In genomic region chr1:179296831-179297377, GRCh38 we compare ENCODE assay signal across 15 cellular contexts. TPM values are rescaled to one million over a fixed set of nuclear protein-coding genes. Genes with fewer than 3 reads are reported as not detected.
A peak's percentile ranks its signal among the peaks of the same experiment; 100 is the strongest.
DNase-seq lines count a peak whose midpoint lies in the region; ATAC-seq and TF ChIP-seq lines count a peak whose summit lies in the region.
"Had no signal": no experiment of that assay in that cellular context is flagged by ENCODE, and none has a peak within 500 bp of the region (broad histone marks: within the 10 kb centered on the region; RNA-seq: fewer than 3 reads in every experiment).

No MANE protein-coding gene starts in this region.

- POLR2A ChIA-PET in naive thymus-derived CD8-positive, alpha-beta T cell (lab: Charles Lee), result interaction anchor here (1.2 to 1.5 kb wide), 2 partner anchors 214 to 585 kb away, joined by 3 read pairs; partner anchors contain the start of gene TOR1AIP1

- peaks cover 30% of the 10 kb centered on the region for H3K4me1 ChIP-seq in Karpas-422 (ENCODE audit: low read length)

- H2AFZ ChIP-seq in Karpas-422 (ENCODE audit: low read length), result no peak overlapping the region
- H2AFZ ChIP-seq: PC-9 had no signal

- no peak for ATAC-seq in activated T-helper 17 cell treated with anti-CD3 and anti-CD28 coated beads, Interleukin-2, amount 50 U/mL, for 72 hours (replicated peaks)
- ATAC-seq in naive thymus-derived CD8-positive, alpha-beta T cell, result no peak
- ATAC-seq: esophagus mucosa, left lung had no signal

- H3K36me3 Mint-ChIP-seq in T-helper 1 cell treated with Interleukin-12 subunit alpha and Interleukin-12 subunit beta and Interleukin-4 antibody, amounts not matched to agents 30 μg/mL and 1 μg/mL, for 36 hours (ENCODE audit: low read depth), result peaks cover 17% of the 10 kb centered on the region
- H3K36me3 Mint-ChIP-seq in activated T-helper 17 cell treated with anti-CD3 and anti-CD28 coated beads, Interleukin-2, amount 50 U/mL, for 72 hours (ENCODE audit: low read depth), result peaks cover 38% of the 10 kb centered on the region
- peaks cover 0 to 12% (median 2%) of the 10 kb centered on the region in 3 donors for H3K36me3 Mint-ChIP-seq in naive thymus-derived CD8-positive, alpha-beta T cell
- no peaks in the 10 kb centered on the region for H3K36me3 Mint-ChIP-seq in chondrocyte (ENCODE audit: low read depth)

- H3K27ac Mint-ChIP-seq in T-helper 1 cell treated with Interleukin-12 subunit alpha and Interleukin-12 subunit beta and Interleukin-4 antibody, amounts not matched to agents 30 μg/mL and 1 μg/mL, for 36 hours, result peak overlapping the region; percentile 10
- H3K27ac Mint-ChIP-seq in activated T-helper 17 cell treated with anti-CD3 and anti-CD28 coated beads, Interleukin-2, amount 50 U/mL, for 72 hours, result peak overlapping the region; percentile 11
- H3K27ac Mint-ChIP-seq in naive thymus-derived CD8-positive, alpha-beta T cell, result peak overlapping the region; percentile 60 to 92 (median 77)
- H3K27ac Mint-ChIP-seq in chondrocyte (ENCODE audit: unreplicated experiment), result no peak overlapping the region

- no peaks in the 10 kb centered on the region for H3K27me3 Mint-ChIP-seq in T-helper 1 cell treated with Interleukin-12 subunit alpha and Interleukin-12 subunit beta and Interleukin-4 antibody, amounts not matched to agents 30 μg/mL and 1 μg/mL, for 36 hours (ENCODE audit: low read depth)
- no peaks in the 10 kb centered on the region for H3K27me3 Mint-ChIP-seq in activated T-helper 17 cell treated with anti-CD3 and anti-CD28 coated beads, Interleukin-2, amount 50 U/mL, for 72 hours
- no peaks in the 10 kb centered on the region for H3K27me3 Mint-ChIP-seq in naive thymus-derived CD8-positive, alpha-beta T cell
- no peaks in the 10 kb centered on the region for H3K27me3 Mint-ChIP-seq in chondrocyte (ENCODE audit: low read depth)

- H3K9me2 ChIP-seq in Karpas-422 (replicated peaks; ENCODE audit: insufficient read depth, low read length), result no peaks in the 10 kb centered on the region

- H3K9me3 ChIP-seq in Karpas-422 (ENCODE audit: low read length), result no peaks in the 10 kb centered on the region
- no peaks in the 10 kb centered on the region for H3K9me3 ChIP-seq in WERI-Rb-1 (ENCODE audit: severe bottlenecking)
- H3K9me3 ChIP-seq: left lung, suprapubic skin had no signal

- no peaks in the 10 kb centered on the region for H4K20me1 ChIP-seq in Karpas-422 (ENCODE audit: insufficient read depth, low read depth, low read length)

- no peak overlapping the region for H3K4me3 Mint-ChIP-seq in T-helper 1 cell treated with Interleukin-12 subunit alpha and Interleukin-12 subunit beta and Interleukin-4 antibody, amounts not matched to agents 30 μg/mL and 1 μg/mL, for 36 hours
- H3K4me3 Mint-ChIP-seq in activated T-helper 17 cell treated with anti-CD3 and anti-CD28 coated beads, Interleukin-2, amount 50 U/mL, for 72 hours, result peak overlapping the region; percentile 70
- H3K4me3 Mint-ChIP-seq in naive thymus-derived CD8-positive, alpha-beta T cell, result peak overlapping the region; percentile 9 to 77 (median 58)
- no peak overlapping the region for H3K4me3 Mint-ChIP-seq in chondrocyte (ENCODE audit: unreplicated experiment)

- H3K27ac ChIP-seq in Karpas-422 (ENCODE audit: low read length), result no peak overlapping the region
- no peak overlapping the region for H3K27ac ChIP-seq in WERI-Rb-1
- H3K27ac ChIP-seq: left lung, PC-9, suprapubic skin had no signal

- DNase-seq in T-helper 1 cell (no peak), Karpas-422 (peak; percentile 40), chondrocyte (ENCODE audit: low spot score) (no peak), posterior vena cava (ENCODE audit: low spot score) (no peak), WERI-Rb-1 (no peak)
- DNase-seq in naive thymus-derived CD8-positive, alpha-beta T cell, result no peak
- DNase-seq: cortex of kidney, left lung, NCI-H1048, NCI-H226, PC-9 had no signal

- no peak overlapping the region for H3K4me3 ChIP-seq in Karpas-422 (ENCODE audit: low read length)
- H3K4me3 ChIP-seq in WERI-Rb-1 (ENCODE audit: low read depth, low read length), result no peak overlapping the region
- H3K4me3 ChIP-seq: left lung, PC-9, suprapubic skin had no signal

- H3K9me3 Mint-ChIP-seq in T-helper 1 cell treated with Interleukin-12 subunit alpha and Interleukin-12 subunit beta and Interleukin-4 antibody, amounts not matched to agents 30 μg/mL and 1 μg/mL, for 36 hours, result no peaks in the 10 kb centered on the region
- no peaks in the 10 kb centered on the region for H3K9me3 Mint-ChIP-seq in activated T-helper 17 cell treated with anti-CD3 and anti-CD28 coated beads, Interleukin-2, amount 50 U/mL, for 72 hours
- H3K9me3 Mint-ChIP-seq in naive thymus-derived CD8-positive, alpha-beta T cell, result no peaks in the 10 kb centered on the region
- no peaks in the 10 kb centered on the region for H3K9me3 Mint-ChIP-seq in chondrocyte (ENCODE audit: low read depth)

- H3K9ac ChIP-seq in Karpas-422 (ENCODE audit: low read length), result no peak overlapping the region

- H3K79me2 ChIP-seq in Karpas-422 (ENCODE audit: low read length), result peaks cover 62% of the 10 kb centered on the region

- H3K36me3 ChIP-seq in Karpas-422 (ENCODE audit: insufficient read depth, low read length) (no peaks in the 10 kb centered on the region), WERI-Rb-1 (peaks cover 3% of the 10 kb centered on the region; the same call in 1 of the 2 replicates)
- H3K36me3 ChIP-seq: left lung, suprapubic skin had no signal

- peaks cover 44% of the 10 kb centered on the region for H3K4me1 Mint-ChIP-seq in T-helper 1 cell treated with Interleukin-12 subunit alpha and Interleukin-12 subunit beta and Interleukin-4 antibody, amounts not matched to agents 30 μg/mL and 1 μg/mL, for 36 hours (ENCODE audit: low read depth)
- H3K4me1 Mint-ChIP-seq in activated T-helper 17 cell treated with anti-CD3 and anti-CD28 coated beads, Interleukin-2, amount 50 U/mL, for 72 hours, result peaks cover 39% of the 10 kb centered on the region
- peaks cover 34 to 75% (median 73%) of the 10 kb centered on the region in 4 donors for H3K4me1 Mint-ChIP-seq in naive thymus-derived CD8-positive, alpha-beta T cell
- peaks cover 39% of the 10 kb centered on the region for H3K4me1 Mint-ChIP-seq in chondrocyte (ENCODE audit: low read depth)

- H3K27me3 ChIP-seq in Karpas-422 (ENCODE audit: low read length), result no peaks in the 10 kb centered on the region
- H3K27me3 ChIP-seq in WERI-Rb-1 (ENCODE audit: insufficient read depth, low read depth, severe bottlenecking), result no peaks in the 10 kb centered on the region
- H3K27me3 ChIP-seq: left lung, suprapubic skin had no signal

- intact Hi-C loops in posterior vena cava (cut with DNase I), result no loop called here

- peak overlapping the region; percentile 3 for H3K4me2 ChIP-seq in Karpas-422 (ENCODE audit: low read depth, low read length, poor library complexity, severe bottlenecking)
- H3K4me2 ChIP-seq: PC-9 had no signal

- no peak for TF ChIP-seq CTCF in chondrocyte (IDR thresholded peaks at IDR 0.05)
- no peak for TF ChIP-seq CTCF in WERI-Rb-1 (IDR thresholded peaks at IDR 0.05; ENCODE audit: low read depth, low read length)

RNA-seq across cellular contexts. Expression of gene SOAT1, which starts 3.3 kb away (rescaled TPM):
- total RNA-seq in Karpas-422 (2014; rRNA removed; shearing (Covaris generic); ENCODE audit: low replicate concordance), result 8.2 and 18.9 TPM in 2 replicates
- total RNA-seq in activated T-helper 17 cell treated with anti-CD3 and anti-CD28 coated beads, Interleukin-2, amount 50 U/mL, for 72 hours, result 10 to 100 TPM; 25.2 to 60.6 TPM
- 10 to 100 TPM; 42.0 to 52.4 TPM for total RNA-seq in naive thymus-derived CD8-positive, alpha-beta T cell
- 10 to 100 TPM; 55.1 to 80.1 (median 65.3) TPM for polyA plus RNA-seq in naive thymus-derived CD8-positive, alpha-beta T cell
- total RNA-seq in chondrocyte, result 38.1 to 52.6 TPM (median 52.5 TPM) in 3 replicates
- total RNA-seq in posterior vena cava, result 10 to 100 TPM; 39.9 to 48.1 TPM

Comparison
In these comparisons a context has a peak if more than half of its experiments do, and no peak if none do; other contexts are left out.
1. H3K4me3 Mint-ChIP-seq: peak in activated T-helper 17 cell treated with anti-CD3 and anti-CD28 coated beads, Interleukin-2, amount 50 U/mL, for 72 hours (single experiment) and naive thymus-derived CD8-positive, alpha-beta T cell (10 of 10); none in T-helper 1 cell treated with Interleukin-12 subunit alpha and Interleukin-12 subunit beta and Interleukin-4 antibody, amounts not matched to agents 30 μg/mL and 1 μg/mL, for 36 hours (single experiment) and chondrocyte (single experiment).